16 cellular contexts compared by ENCODE assay signal in the genomic region with DNA sequence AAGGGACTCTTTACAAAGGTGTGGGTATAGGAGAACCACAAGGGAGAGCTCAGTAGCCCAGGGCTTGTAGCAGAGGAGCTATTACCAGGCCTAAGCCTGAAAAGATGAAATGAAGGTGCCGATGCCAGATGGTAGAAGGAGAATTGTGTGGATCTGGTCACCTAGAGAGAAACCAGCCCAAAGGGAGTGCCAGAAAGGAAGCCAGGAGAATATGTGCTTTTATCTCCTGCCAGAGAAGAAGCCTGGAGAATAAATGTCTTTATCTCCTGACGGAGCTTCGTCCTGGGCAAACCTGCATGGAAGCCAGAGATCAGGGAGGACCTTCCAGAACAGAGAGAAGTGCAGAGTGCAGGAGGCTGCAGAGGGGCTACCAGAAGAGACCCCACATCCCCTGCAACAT.
"Had no signal": no experiment of that assay in that cellular context is flagged by ENCODE, and none has a peak within 500 bp of the region (broad histone marks: within the 10 kb centered on the region; RNA-seq: fewer than 3 reads in every experiment).

No MANE protein-coding gene starts in this region.

- H3K36me3 ChIP-seq: gastrocnemius medialis, heart right ventricle, right lobe of liver, tibial artery, upper lobe of left lung, uterus had no signal

- H3K4me1 Mint-ChIP-seq: nephron had no signal

- H3K4me3 ChIP-seq: gastrocnemius medialis, heart right ventricle, psoas muscle, right lobe of liver, tibial artery, upper lobe of left lung, uterus had no signal

- H3K27ac ChIP-seq: gastrocnemius medialis, heart right ventricle, parathyroid adenoma, psoas muscle, right lobe of liver, tibial artery, upper lobe of left lung, uterus had no signal

- H3K4me3 Mint-ChIP-seq: nephron; stimulated activated memory B cell treated with anti-CD40 and anti-IgM and Interleukin-4, amounts not matched to agents 10 μg/mL and 1 μg/mL and 100 μg/mL, for 72 hours; stimulated activated naive CD8-positive, alpha-beta T cell treated with anti-CD3 and anti-CD28 coated beads, Interleukin-15, Interleukin-2, amounts not matched to agents 100 ng/mL and 50 ng/mL, for 24 hours had no signal

- H3K27ac Mint-ChIP-seq: nephron; stimulated activated memory B cell treated with anti-CD40 and anti-IgM and Interleukin-4, amounts not matched to agents 10 μg/mL and 1 μg/mL and 100 μg/mL, for 72 hours; stimulated activated naive CD8-positive, alpha-beta T cell treated with anti-CD3 and anti-CD28 coated beads, Interleukin-15, Interleukin-2, amounts not matched to agents 100 ng/mL and 50 ng/mL, for 24 hours had no signal

- DNase-seq: effector memory CD4-positive, alpha-beta T cell; gastrocnemius medialis; heart right ventricle; hypothalamus; psoas muscle; retina; right lobe of liver; stimulated activated CD4-positive, alpha-beta T cell treated with anti-CD3 and anti-CD28 coated beads, Interleukin-1b, Interleukin-23, amount 100 ng/mL, for 48 hours; stimulated activated CD4-positive, alpha-beta T cell treated with anti-CD3 and anti-CD28 coated beads, Interleukin-4, amount 100 ng/mL, for 24 hours; tibial artery; upper lobe of left lung; uterus had no signal

- ATAC-seq: gastrocnemius medialis; heart right ventricle; psoas muscle; stimulated activated memory B cell treated with anti-CD40 and anti-IgM and Interleukin-4, amounts not matched to agents 10 μg/mL and 1 μg/mL and 100 μg/mL, for 72 hours had no signal

- H3K9me3 ChIP-seq: right lobe of liver, tibial artery, upper lobe of left lung, uterus had no signal

- H3K27me3 ChIP-seq: gastrocnemius medialis, heart right ventricle, right lobe of liver, tibial artery, upper lobe of left lung, uterus had no signal
